In the genomic region with DNA sequence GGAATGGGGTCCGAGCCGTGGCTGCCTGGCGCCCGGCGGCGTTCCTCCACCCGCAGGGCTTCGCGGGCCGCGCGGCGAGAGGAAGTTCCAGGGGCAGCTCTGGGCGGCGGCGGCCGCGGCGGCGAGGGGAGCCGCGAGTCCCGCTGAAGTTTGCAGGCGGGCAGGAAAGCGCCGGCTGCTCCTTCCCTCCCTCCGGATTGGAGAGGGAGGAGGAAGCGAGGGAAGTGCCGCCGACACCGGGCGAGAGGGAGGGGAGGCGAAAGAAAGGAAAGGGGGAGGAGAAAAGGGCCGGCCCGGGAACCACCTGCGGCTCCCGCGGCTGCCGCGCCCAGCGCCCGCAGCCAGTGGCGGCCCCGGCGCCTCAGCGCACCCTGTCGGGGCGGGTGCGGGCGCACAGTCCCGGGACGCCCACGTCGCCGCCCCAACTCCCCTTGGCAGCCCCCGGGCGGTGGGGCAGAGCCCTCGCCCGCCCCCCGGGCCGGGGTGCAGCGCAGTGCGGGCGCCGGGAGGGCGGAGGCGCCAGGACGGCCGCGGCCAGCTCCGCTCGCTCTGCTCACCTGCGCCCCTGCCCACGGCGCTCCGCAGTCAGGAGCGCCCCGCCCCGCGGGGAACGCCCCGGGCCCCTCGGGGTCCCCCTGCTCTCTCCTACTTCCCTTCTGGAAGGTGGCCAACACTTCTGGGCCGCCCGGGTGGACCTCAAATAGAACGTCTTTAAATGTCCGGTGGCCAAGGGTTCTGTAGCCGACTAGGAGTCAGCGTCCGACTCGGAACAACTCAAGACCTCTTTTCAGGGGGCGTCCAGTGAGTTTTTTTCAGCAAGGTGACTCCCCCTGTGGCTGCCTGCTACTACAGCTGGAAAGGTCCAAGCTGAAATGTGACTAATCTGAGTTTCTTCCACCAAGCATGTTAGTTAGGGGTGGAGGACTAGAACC, we compare ENCODE assay signal across 8 cellular contexts.
DNase-seq lines count a peak whose midpoint lies in the region; ATAC-seq and TF ChIP-seq lines count a peak whose summit lies in the region.

No MANE protein-coding gene starts in this region.

- dilution Hi-C loops in IMR-90 (cut with HindIII; ENCODE audit: low sequenced_read_pairs, unreplicated experiment), result no loop called here

- peak overlapping the region; percentile 51 for H3K9ac ChIP-seq in IMR-90 (ENCODE audit: low read depth, low read length)

- H4K91ac ChIP-seq in IMR-90 (ENCODE audit: insufficient read depth, low read depth, low read length), result no peak overlapping the region

- H3K79me1 ChIP-seq in IMR-90 (ENCODE audit: low read depth in 1 of 2, low read length in 2 of 2), result peaks cover 32 to 38% of the 10 kb centered on the region in 2 experiments

- POLR2A ChIA-PET in IMR-90 (lab: Charles Lee; ENCODE audit: unreplicated experiment), result interaction anchor here (0.6 to 0.7 kb wide), 2 partner anchors 99 to 155 kb away, joined by 3 to 13 read pairs; no protein-coding TSS in a partner anchor

- peak overlapping the region; percentile 2 for H2AK9ac ChIP-seq in IMR-90 (replicated peaks; ENCODE audit: low read depth, low read length, poor library complexity)

- no peak overlapping the region for H4K5ac ChIP-seq in IMR-90 (ENCODE audit: low read depth, low read length)

- no peak overlapping the region for H4K8ac ChIP-seq in IMR-90 (ENCODE audit: low read depth in 2 of 2, low read length in 2 of 2)

- peak overlapping the region; percentile 22 for H3K23ac ChIP-seq in IMR-90 (ENCODE audit: low read depth, low read length)

- WGBS in IMR-90 (ENCODE audit: extremely low coverage in 2 of 2, insufficient read length in 1 of 2), 2 experiments, result 3% methylated on average over 30 of the region's 92 CpGs; no CpG with 5 or more reads in 1 of the 2 experiments
- under 1% methylated on average over 92 of the region's 92 CpGs for WGBS in right cardiac atrium
- WGBS in prostate gland, result under 1% methylated on average over 56 of the region's 92 CpGs

- TF ChIP-seq POLR2A in IMR-90 (IDR thresholded peaks at IDR 0.05; ENCODE audit: low read depth, low read length) (no peak), prostate gland (IDR thresholded peaks at IDR 0.05) (peak; percentile 76)

- H3K56ac ChIP-seq in IMR-90 (ENCODE audit: extremely low read depth, insufficient read depth, low read length), result no peak overlapping the region

- H2BK15ac ChIP-seq in IMR-90 (ENCODE audit: low read depth, low read length), result no peak overlapping the region

- H3K4me3 ChIP-seq in IMR-90 (ENCODE audit: insufficient read depth, low read depth, low read length), result peak overlapping the region; percentile 88
- peak overlapping the region; percentile 90 to 98 for H3K4me3 ChIP-seq in ascending aorta
- peak overlapping the region; percentile 68 for H3K4me3 ChIP-seq in right cardiac atrium (ENCODE audit: low read length)
- H3K4me3 ChIP-seq in prostate gland, result peak overlapping the region; percentile 61 to 81

- no peaks in the 10 kb centered on the region for H3K9me1 ChIP-seq in IMR-90 (ENCODE audit: insufficient read depth, low read length)

- no peak overlapping the region for H3K18ac ChIP-seq in IMR-90 (ENCODE audit: low read depth, low read length)

- H3K14ac ChIP-seq in IMR-90 (replicated peaks; ENCODE audit: low read depth, low read length), result 0 out of 2 replicates have a peak overlapping the region, but pooled peaks have one; percentile 55

- in situ Hi-C loops in IMR-90 (cut with MboI; ENCODE audit: low sequenced_read_pairs), result no loop called here

- H3K27me3 ChIP-seq in IMR-90 (ENCODE audit: control insufficient read depth, insufficient read depth, low read length) (no peaks in the 10 kb centered on the region), ascending aorta (no peaks in the 10 kb centered on the region), right cardiac atrium (ENCODE audit: control insufficient read depth, insufficient read depth) (no peaks in the 10 kb centered on the region), prostate gland (replicated peaks; ENCODE audit: insufficient read depth) (no peaks in the 10 kb centered on the region)

- intact Hi-C loops in IMR-90 (cut with micrococcal nuclease), result loop anchor here (1.0 to 10.0 kb wide), 6 partner anchors 74 to 672 kb away; no protein-coding TSS in a partner anchor
- intact Hi-C loops in ascending aorta (cut with DNase I), result loop anchor here (2.0 to 5.0 kb wide), 2 partner anchors 80 to 101 kb away; a partner anchor contains a TSS
- intact Hi-C loops in right cardiac atrium (cut with DNase I), result loop anchor here (5.0 kb wide), 1 partner anchor 74 kb away; no protein-coding TSS in a partner anchor
- intact Hi-C loops in prostate gland (cut with DNase I), result no loop called here

- H2BK120ac ChIP-seq in IMR-90 (ENCODE audit: low read depth, low read length), result no peak overlapping the region

- no peak overlapping the region for H2AK5ac ChIP-seq in IMR-90 (ENCODE audit: low read depth, low read length)

- peak; percentile 83 for DNase-seq in GM03348 (ENCODE audit: low spot score)
- DNase-seq in IMR-90, result peak; percentile 57
- peak; percentile 57 for DNase-seq in RPMI8226
- peak in 1 of 2 donors; percentile 71 for DNase-seq in ascending aorta (ENCODE audit: low spot score in 2 of 2)
- peak; percentile 57 to 84 (median 77) for DNase-seq in right cardiac atrium
- peak; percentile 58 for DNase-seq in prostate gland (ENCODE audit: low spot score)
- DNase-seq in GF-D8 (lab: John Stamatoyannopoulos, UW), result no peak

- no TSS peak for BruUV-seq in IMR-90 (replicated peaks; lab: Mats Ljungman, UMichigan)

- ATAC-seq in GM21737 (IDR thresholded peaks at IDR 0.05; ENCODE audit: unreplicated experiment) (peak; percentile 52), IMR-90 (ENCODE audit: low read depth) (peak; percentile 53), right cardiac atrium (peak; percentile 70 to 71)

- H3K9me3 ChIP-seq in IMR-90 (ENCODE audit: control insufficient read depth, insufficient read depth, low read length), result no peaks in the 10 kb centered on the region
- H3K9me3 ChIP-seq in ascending aorta, result no peaks in the 10 kb centered on the region
- no peaks in the 10 kb centered on the region for H3K9me3 ChIP-seq in right cardiac atrium (ENCODE audit: control insufficient read depth, low read length)
- H3K9me3 ChIP-seq in prostate gland, result no peaks in the 10 kb centered on the region

- H3K4ac ChIP-seq in IMR-90 (ENCODE audit: low read depth, low read length), result peak overlapping the region; percentile 9; the same call in 1 of the 2 replicates

- TF ChIP-seq RAD21 in IMR-90 (IDR thresholded peaks at IDR 0.05; ENCODE audit: low read length), result no peak

- peak overlapping the region; percentile 70 for H2BK5ac ChIP-seq in IMR-90 (ENCODE audit: low read depth, low read length, poor library complexity, severe bottlenecking)

- H3K27ac ChIP-seq in IMR-90 (ENCODE audit: insufficient read depth, low read length) (peak overlapping the region; percentile 39; the same call in 1 of the 2 replicates), ascending aorta (peak overlapping the region in 1 of 2 donors; percentile 66), right cardiac atrium (ENCODE audit: low read length) (peak overlapping the region; percentile 32), prostate gland (peak overlapping the region; percentile 60 to 81)

- no peaks in the 10 kb centered on the region for H4K20me1 ChIP-seq in IMR-90 (ENCODE audit: insufficient read depth, low read length)

- H2BK20ac ChIP-seq in IMR-90 (ENCODE audit: low read depth, low read length), result no peak overlapping the region

- H3K36me3 ChIP-seq in IMR-90 (ENCODE audit: control insufficient read depth, insufficient read depth, low read length), result no peaks in the 10 kb centered on the region
- H3K36me3 ChIP-seq in ascending aorta, result no peaks in the 10 kb centered on the region
- no peaks in the 10 kb centered on the region for H3K36me3 ChIP-seq in prostate gland

- TF ChIP-seq CTCF in IMR-90 (conservative IDR thresholded peaks at IDR 0.05; ENCODE audit: low read depth, low read length) (0 out of 2 replicates have a peak, but pooled peaks have one; percentile 12), ascending aorta (IDR thresholded peaks at IDR 0.05) (no peak), prostate gland (IDR thresholded peaks at IDR 0.05) (peak in 1 of 4 experiments; percentile 42)

- H2AFZ ChIP-seq in IMR-90 (replicated peaks; ENCODE audit: low read length, poor library complexity), result peak overlapping the region; percentile 97

- H3K4me2 ChIP-seq in IMR-90 (ENCODE audit: low read depth, low read length), result peak overlapping the region; percentile 60

- CTCF ChIA-PET in IMR-90 (lab: Yijun Ruan, JAX), result interaction anchor here (0.6 to 2.1 kb wide), 3 partner anchors 21 to 290 kb away, joined by 3 to 6 read pairs (median 3); no protein-coding TSS in a partner anchor

- no peaks in the 10 kb centered on the region for H3K4me1 ChIP-seq in IMR-90 (ENCODE audit: control insufficient read depth, insufficient read depth, low read length)
- H3K4me1 ChIP-seq in ascending aorta, result peaks cover 0 to 3% of the 10 kb centered on the region in 2 donors
- H3K4me1 ChIP-seq in right cardiac atrium (ENCODE audit: control insufficient read depth, insufficient read depth, low read length), result peaks cover 3% of the 10 kb centered on the region
- no peaks in the 10 kb centered on the region for H3K4me1 ChIP-seq in prostate gland (replicated peaks)

TF ChIP-seq in IMR-90, 13 proteins besides CTCF, POLR2A, EP300 and RAD21 (continues in another document):
- TF ChIP-seq, protein P1, sequence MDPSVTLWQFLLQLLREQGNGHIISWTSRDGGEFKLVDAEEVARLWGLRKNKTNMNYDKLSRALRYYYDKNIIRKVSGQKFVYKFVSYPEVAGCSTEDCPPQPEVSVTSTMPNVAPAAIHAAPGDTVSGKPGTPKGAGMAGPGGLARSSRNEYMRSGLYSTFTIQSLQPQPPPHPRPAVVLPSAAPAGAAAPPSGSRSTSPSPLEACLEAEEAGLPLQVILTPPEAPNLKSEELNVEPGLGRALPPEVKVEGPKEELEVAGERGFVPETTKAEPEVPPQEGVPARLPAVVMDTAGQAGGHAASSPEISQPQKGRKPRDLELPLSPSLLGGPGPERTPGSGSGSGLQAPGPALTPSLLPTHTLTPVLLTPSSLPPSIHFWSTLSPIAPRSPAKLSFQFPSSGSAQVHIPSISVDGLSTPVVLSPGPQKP (IDR thresholded peaks at IDR 0.05; ENCODE audit: borderline replicate concordance, low read depth, low read length), result no peak
- TF ChIP-seq MAFK (IDR thresholded peaks at IDR 0.05; ENCODE audit: low read depth, low read length), result no peak
- no peak for TF ChIP-seq SMC3 (IDR thresholded peaks at IDR 0.05; ENCODE audit: low read depth, low read length)
- no peak for TF ChIP-seq RCOR1 (IDR thresholded peaks at IDR 0.05; ENCODE audit: insufficient replicate concordance, low read length)
- TF ChIP-seq CEBPB (IDR thresholded peaks at IDR 0.05; ENCODE audit: low read depth, low read length), result no peak
- TF ChIP-seq, protein P2, sequence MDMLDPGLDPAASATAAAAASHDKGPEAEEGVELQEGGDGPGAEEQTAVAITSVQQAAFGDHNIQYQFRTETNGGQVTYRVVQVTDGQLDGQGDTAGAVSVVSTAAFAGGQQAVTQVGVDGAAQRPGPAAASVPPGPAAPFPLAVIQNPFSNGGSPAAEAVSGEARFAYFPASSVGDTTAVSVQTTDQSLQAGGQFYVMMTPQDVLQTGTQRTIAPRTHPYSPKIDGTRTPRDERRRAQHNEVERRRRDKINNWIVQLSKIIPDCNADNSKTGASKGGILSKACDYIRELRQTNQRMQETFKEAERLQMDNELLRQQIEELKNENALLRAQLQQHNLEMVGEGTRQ (IDR thresholded peaks at IDR 0.05; ENCODE audit: low read depth, low read length), result no peak
